1 cellular context compared by ENCODE assay signal in the genomic region with DNA sequence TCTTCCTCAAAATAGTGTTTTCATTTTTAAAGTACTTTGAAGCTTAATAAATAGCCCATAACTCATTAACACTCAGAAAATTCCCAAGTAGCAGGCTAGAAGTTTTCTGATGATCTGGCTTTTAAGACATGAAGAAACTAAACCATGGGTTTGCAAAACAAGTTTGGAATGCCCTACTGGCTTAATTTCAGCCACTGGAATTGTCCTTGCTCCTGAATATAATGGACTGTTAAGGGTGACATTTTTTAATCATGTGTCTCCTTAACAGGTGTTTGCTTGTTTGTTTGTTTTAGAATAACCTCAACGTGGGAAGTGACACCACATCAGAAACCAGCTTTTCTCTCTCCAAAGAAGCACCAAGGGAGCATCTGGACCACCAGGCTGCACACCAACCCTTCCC.
TF ChIP-seq lines count a peak whose summit lies in the region.

No MANE protein-coding gene starts in this region.

TF ChIP-seq in A549, 52 proteins besides CTCF, POLR2A, EP300 and RAD21 (continued from another document):
- TF ChIP-seq HEYL (CRISPR knock-in tag; IDR thresholded peaks at IDR 0.05): no peak
TF ChIP-seq in A549: peak in this region for 0.
